2 cellular contexts compared by ENCODE assay signal in genomic region chr5:132506094-132506692, GRCh38.
TF ChIP-seq lines count a peak whose summit lies in the region.

No MANE protein-coding gene starts in this region.

TF ChIP-seq in HCT116, 20 proteins besides CTCF, POLR2A, EP300 and RAD21:
- no peak for TF ChIP-seq EZH2 (IDR thresholded peaks at IDR 0.05)
- TF ChIP-seq SRF (IDR thresholded peaks at IDR 0.05; ENCODE audit: low read depth) = no peak
- no peak for TF ChIP-seq CBX3 (IDR thresholded peaks at IDR 0.05; ENCODE audit: low read depth)
- no peak for TF ChIP-seq EZH2phosphoT487 (IDR thresholded peaks at IDR 0.05; ENCODE audit: borderline replicate concordance)
- no peak for TF ChIP-seq EGR1 (IDR thresholded peaks at IDR 0.05; ENCODE audit: low read depth)
- no peak for TF ChIP-seq SIN3A (IDR thresholded peaks at IDR 0.05; ENCODE audit: low read depth)
- no peak for TF ChIP-seq ZFX (IDR thresholded peaks at IDR 0.05)
- TF ChIP-seq FOSL1 (IDR thresholded peaks at IDR 0.05; ENCODE audit: low read depth) = no peak
- TF ChIP-seq MAX (IDR thresholded peaks at IDR 0.05) = no peak
- no peak for TF ChIP-seq JUND (IDR thresholded peaks at IDR 0.05)
- TF ChIP-seq YY1 (IDR thresholded peaks at IDR 0.05; ENCODE audit: extremely low read depth, insufficient replicate concordance, low read depth, low read length) = no peak
- TF ChIP-seq POLR2AphosphoS5 (IDR thresholded peaks at IDR 0.05; ENCODE audit: low read depth, low read length) = no peak
- TF ChIP-seq CEBPB (IDR thresholded peaks at IDR 0.05; ENCODE audit: low read depth) = no peak
- TF ChIP-seq, protein P1, sequence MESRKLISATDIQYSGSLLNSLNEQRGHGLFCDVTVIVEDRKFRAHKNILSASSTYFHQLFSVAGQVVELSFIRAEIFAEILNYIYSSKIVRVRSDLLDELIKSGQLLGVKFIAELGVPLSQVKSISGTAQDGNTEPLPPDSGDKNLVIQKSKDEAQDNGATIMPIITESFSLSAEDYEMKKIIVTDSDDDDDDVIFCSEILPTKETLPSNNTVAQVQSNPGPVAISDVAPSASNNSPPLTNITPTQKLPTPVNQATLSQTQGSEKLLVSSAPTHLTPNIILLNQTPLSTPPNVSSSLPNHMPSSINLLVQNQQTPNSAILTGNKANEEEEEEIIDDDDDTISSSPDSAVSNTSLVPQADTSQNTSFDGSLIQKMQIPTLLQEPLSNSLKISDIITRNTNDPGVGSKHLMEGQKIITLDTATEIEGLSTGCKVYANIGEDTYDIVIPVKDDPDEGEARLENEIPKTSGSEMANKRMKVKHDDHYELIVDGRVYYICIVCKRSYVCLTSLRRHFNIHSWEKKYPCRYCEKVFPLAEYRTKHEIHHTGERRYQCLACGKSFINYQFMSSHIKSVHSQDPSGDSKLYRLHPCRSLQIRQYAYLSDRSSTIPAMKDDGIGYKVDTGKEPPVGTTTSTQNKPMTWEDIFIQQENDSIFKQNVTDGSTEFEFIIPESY (IDR thresholded peaks at IDR 0.05; ENCODE audit: extremely low read depth, insufficient replicate concordance, low read length) = no peak
- TF ChIP-seq TCF7L2 (IDR thresholded peaks at IDR 0.05; ENCODE audit: borderline replicate concordance, extremely low read depth, insufficient read depth, insufficient read length) = no peak
- no peak for TF ChIP-seq ZNF274 (IDR thresholded peaks at IDR 0.05; ENCODE audit: low read depth, low read length)
- TF ChIP-seq, protein P2, sequence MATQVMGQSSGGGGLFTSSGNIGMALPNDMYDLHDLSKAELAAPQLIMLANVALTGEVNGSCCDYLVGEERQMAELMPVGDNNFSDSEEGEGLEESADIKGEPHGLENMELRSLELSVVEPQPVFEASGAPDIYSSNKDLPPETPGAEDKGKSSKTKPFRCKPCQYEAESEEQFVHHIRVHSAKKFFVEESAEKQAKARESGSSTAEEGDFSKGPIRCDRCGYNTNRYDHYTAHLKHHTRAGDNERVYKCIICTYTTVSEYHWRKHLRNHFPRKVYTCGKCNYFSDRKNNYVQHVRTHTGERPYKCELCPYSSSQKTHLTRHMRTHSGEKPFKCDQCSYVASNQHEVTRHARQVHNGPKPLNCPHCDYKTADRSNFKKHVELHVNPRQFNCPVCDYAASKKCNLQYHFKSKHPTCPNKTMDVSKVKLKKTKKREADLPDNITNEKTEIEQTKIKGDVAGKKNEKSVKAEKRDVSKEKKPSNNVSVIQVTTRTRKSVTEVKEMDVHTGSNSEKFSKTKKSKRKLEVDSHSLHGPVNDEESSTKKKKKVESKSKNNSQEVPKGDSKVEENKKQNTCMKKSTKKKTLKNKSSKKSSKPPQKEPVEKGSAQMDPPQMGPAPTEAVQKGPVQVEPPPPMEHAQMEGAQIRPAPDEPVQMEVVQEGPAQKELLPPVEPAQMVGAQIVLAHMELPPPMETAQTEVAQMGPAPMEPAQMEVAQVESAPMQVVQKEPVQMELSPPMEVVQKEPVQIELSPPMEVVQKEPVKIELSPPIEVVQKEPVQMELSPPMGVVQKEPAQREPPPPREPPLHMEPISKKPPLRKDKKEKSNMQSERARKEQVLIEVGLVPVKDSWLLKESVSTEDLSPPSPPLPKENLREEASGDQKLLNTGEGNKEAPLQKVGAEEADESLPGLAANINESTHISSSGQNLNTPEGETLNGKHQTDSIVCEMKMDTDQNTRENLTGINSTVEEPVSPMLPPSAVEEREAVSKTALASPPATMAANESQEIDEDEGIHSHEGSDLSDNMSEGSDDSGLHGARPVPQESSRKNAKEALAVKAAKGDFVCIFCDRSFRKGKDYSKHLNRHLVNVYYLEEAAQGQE (IDR thresholded peaks at IDR 0.05; ENCODE audit: low read depth) = no peak
- no peak for TF ChIP-seq ELF1 (IDR thresholded peaks at IDR 0.05; ENCODE audit: borderline replicate concordance, low read depth)

TF ChIP-seq in H1, 55 proteins besides CTCF, POLR2A, EP300 and RAD21:
- TF ChIP-seq SRF (IDR thresholded peaks at IDR 0.05; ENCODE audit: low read depth, low read length) (no peak), CBX5 (IDR thresholded peaks at IDR 0.05; ENCODE audit: low read depth, low read length) (no peak), KDM5A (IDR thresholded peaks at IDR 0.05; ENCODE audit: low read length) (no peak), CREB1 (IDR thresholded peaks at IDR 0.05) (no peak), YY1 (IDR thresholded peaks at IDR 0.05; ENCODE audit: low read depth, low read length) (no peak), PHF8 (conservative IDR thresholded peaks at IDR 0.05; ENCODE audit: low read depth, low read length) (no peak), FOSL1 (IDR thresholded peaks at IDR 0.05; ENCODE audit: insufficient read depth, low read depth, low read length) (no peak), GABPA (IDR thresholded peaks at IDR 0.05; ENCODE audit: borderline replicate concordance, insufficient read depth, low read length) (no peak), TAF7 (optimal IDR thresholded peaks at IDR 0.05; ENCODE audit: borderline replicate concordance, low read depth, low read length) (no peak), CHD1 (IDR thresholded peaks at IDR 0.05; ENCODE audit: low read depth, low read length) (no peak), HDAC6 (IDR thresholded peaks at IDR 0.05; ENCODE audit: low read depth, low read length) (no peak), TBP (IDR thresholded peaks at IDR 0.05; ENCODE audit: low read depth, low read length) (no peak), ZNF274 (IDR thresholded peaks at IDR 0.05; ENCODE audit: borderline replicate concordance, extremely low read depth, low read length) (no peak), TCF12 (IDR thresholded peaks at IDR 0.05; ENCODE audit: low read depth, low read length) (no peak)
